In genomic region chr1:3649342-3650247, GRCh38 we compare ENCODE assay signal across 8 cellular contexts. TPM values are rescaled to one million over a fixed set of nuclear protein-coding genes. Genes with fewer than 3 reads are reported as not detected.
DNase-seq lines count a peak whose midpoint lies in the region; ATAC-seq and FAIRE-seq lines count a peak whose summit lies in the region.

A gene with protein sequence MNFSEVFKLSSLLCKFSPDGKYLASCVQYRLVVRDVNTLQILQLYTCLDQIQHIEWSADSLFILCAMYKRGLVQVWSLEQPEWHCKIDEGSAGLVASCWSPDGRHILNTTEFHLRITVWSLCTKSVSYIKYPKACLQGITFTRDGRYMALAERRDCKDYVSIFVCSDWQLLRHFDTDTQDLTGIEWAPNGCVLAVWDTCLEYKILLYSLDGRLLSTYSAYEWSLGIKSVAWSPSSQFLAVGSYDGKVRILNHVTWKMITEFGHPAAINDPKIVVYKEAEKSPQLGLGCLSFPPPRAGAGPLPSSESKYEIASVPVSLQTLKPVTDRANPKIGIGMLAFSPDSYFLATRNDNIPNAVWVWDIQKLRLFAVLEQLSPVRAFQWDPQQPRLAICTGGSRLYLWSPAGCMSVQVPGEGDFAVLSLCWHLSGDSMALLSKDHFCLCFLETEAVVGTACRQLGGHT (minus strand): TSS chr1:3650103. CDS start chr1:3649999, 104 bp downstream.

- DNase-seq in DMS79 (lab: John Stamatoyannopoulos, UW) (peak; percentile 93), RCC 7860 (ENCODE audit: low spot score) (peak; percentile 74), fibroblast of gingiva (ENCODE audit: low read depth) (peak; percentile 85), naive B cell (peak; percentile 86)
- DNase-seq in activated T-cell treated with anti-CD3 and anti-CD28 coated beads, Interleukin-2, amount 50 U/mL, for 72 hours = peak; percentile 92 to 93
- peak; percentile 71 to 91 for DNase-seq in stimulated activated effector memory CD8-positive, alpha-beta T cell treated with anti-CD3 and anti-CD28 coated beads, Interleukin-12 subunit alpha, Interleukin-12 subunit beta, amount 100 ng/mL, for 72 hours (ENCODE audit: low spot score in 2 of 2)

- H3K9me3 Mint-ChIP-seq in IgD-negative memory B cell (no peaks in the 10 kb centered on the region), naive B cell (peaks cover 0 to under 1% (median 0%) of the 10 kb centered on the region in 7 donors)
- no peaks in the 10 kb centered on the region for H3K9me3 Mint-ChIP-seq in activated T-cell treated with anti-CD3 and anti-CD28 coated beads, Interleukin-2, amount 50 U/mL, for 72 hours
- H3K9me3 Mint-ChIP-seq in stimulated activated effector memory CD8-positive, alpha-beta T cell treated with anti-CD3 and anti-CD28 coated beads, Interleukin-12 subunit alpha, Interleukin-12 subunit beta, amount 100 ng/mL, for 72 hours = no peaks in the 10 kb centered on the region

- FAIRE-seq in RCC 7860 (lab: Jason Lieb, UNC) = peak; percentile 14

- ATAC-seq in GM21529 (IDR thresholded peaks at IDR 0.05; ENCODE audit: unreplicated experiment) = peak; percentile 83
- ATAC-seq in activated T-cell treated with anti-CD3 and anti-CD28 coated beads, Interleukin-2, amount 50 U/mL, for 72 hours (replicated peaks in 1 of 2) = peak; percentile 98
- ATAC-seq in naive B cell (ENCODE audit: low read depth in 2 of 2) = peak; percentile 97 to 98
- ATAC-seq in stimulated activated effector memory CD8-positive, alpha-beta T cell treated with anti-CD3 and anti-CD28 coated beads, Interleukin-12 subunit alpha, Interleukin-12 subunit beta, amount 100 ng/mL, for 72 hours = peak; percentile 98

- H3K36me3 Mint-ChIP-seq in IgD-negative memory B cell = peaks cover 3% of the 10 kb centered on the region
- no peaks in the 10 kb centered on the region for H3K36me3 Mint-ChIP-seq in activated T-cell treated with anti-CD3 and anti-CD28 coated beads, Interleukin-2, amount 50 U/mL, for 72 hours (ENCODE audit: insufficient read depth in 2 of 2)
- peaks cover 4 to 6% of the 10 kb centered on the region in 2 donors for H3K36me3 Mint-ChIP-seq in naive B cell
- peaks cover 29% of the 10 kb centered on the region for H3K36me3 Mint-ChIP-seq in stimulated activated effector memory CD8-positive, alpha-beta T cell treated with anti-CD3 and anti-CD28 coated beads, Interleukin-12 subunit alpha, Interleukin-12 subunit beta, amount 100 ng/mL, for 72 hours

- H3K4me3 Mint-ChIP-seq in IgD-negative memory B cell (peak within 1 kb of the TSS; percentile 84 to 98 (median 90)), naive B cell (peak within 1 kb of the TSS; percentile 80 to 93 (median 87))
- H3K4me3 Mint-ChIP-seq in activated T-cell treated with anti-CD3 and anti-CD28 coated beads, Interleukin-2, amount 50 U/mL, for 72 hours = peak within 1 kb of the TSS; percentile 81 to 88
- peak within 1 kb of the TSS; percentile 72 for H3K4me3 Mint-ChIP-seq in stimulated activated effector memory CD8-positive, alpha-beta T cell treated with anti-CD3 and anti-CD28 coated beads, Interleukin-12 subunit alpha, Interleukin-12 subunit beta, amount 100 ng/mL, for 72 hours

- H3K27me3 Mint-ChIP-seq in IgD-negative memory B cell (peaks cover 26% of the 10 kb centered on the region), naive B cell (peaks cover 24 to 26% (median 24%) of the 10 kb centered on the region in 3 donors)
- H3K27me3 Mint-ChIP-seq in activated T-cell treated with anti-CD3 and anti-CD28 coated beads, Interleukin-2, amount 50 U/mL, for 72 hours (ENCODE audit: low read depth) = peaks cover 17% of the 10 kb centered on the region

- H3K4me1 Mint-ChIP-seq in IgD-negative memory B cell (peaks cover 18 to 36% (median 27%) of the 10 kb centered on the region in 3 donors), naive B cell (peaks cover 8 to 31% (median 27%) of the 10 kb centered on the region in 3 donors)
- H3K4me1 Mint-ChIP-seq in activated T-cell treated with anti-CD3 and anti-CD28 coated beads, Interleukin-2, amount 50 U/mL, for 72 hours (ENCODE audit: low read depth) = peaks cover 20% of the 10 kb centered on the region
- H3K4me1 Mint-ChIP-seq in stimulated activated effector memory CD8-positive, alpha-beta T cell treated with anti-CD3 and anti-CD28 coated beads, Interleukin-12 subunit alpha, Interleukin-12 subunit beta, amount 100 ng/mL, for 72 hours = peaks cover 18% of the 10 kb centered on the region

- H3K27ac Mint-ChIP-seq in IgD-negative memory B cell (peak within 1 kb of the TSS; percentile 63 to 90 (median 89)), naive B cell (peak within 1 kb of the TSS in 5 of 6 donors; percentile 42 to 63 (median 44))
- peak within 1 kb of the TSS; percentile 61 for H3K27ac Mint-ChIP-seq in activated T-cell treated with anti-CD3 and anti-CD28 coated beads, Interleukin-2, amount 50 U/mL, for 72 hours
- peak within 1 kb of the TSS; percentile 84 for H3K27ac Mint-ChIP-seq in stimulated activated effector memory CD8-positive, alpha-beta T cell treated with anti-CD3 and anti-CD28 coated beads, Interleukin-12 subunit alpha, Interleukin-12 subunit beta, amount 100 ng/mL, for 72 hours

RNA-seq across cellular contexts. Expression of the gene that starts here (rescaled TPM):
- 29.7 TPM for polyA plus RNA-seq in IgD-negative memory B cell
- total RNA-seq in activated T-cell treated with anti-CD3 and anti-CD28 coated beads, Interleukin-2, amount 50 U/mL, for 72 hours = 10 to 100 TPM; 39.9 TPM
- 10 to 100 TPM; 23.4 to 58.3 (median 27.7) TPM for polyA plus RNA-seq in naive B cell (ENCODE audit: low read depth in 6 of 6)

Comparison
In these comparisons a context has a peak if more than half of its experiments do, and no peak if none do; other contexts are left out.
1. Peak in every context shown above with its lines: DNase-seq and ATAC-seq.